15 cellular contexts compared by ENCODE assay signal in the genomic region with DNA sequence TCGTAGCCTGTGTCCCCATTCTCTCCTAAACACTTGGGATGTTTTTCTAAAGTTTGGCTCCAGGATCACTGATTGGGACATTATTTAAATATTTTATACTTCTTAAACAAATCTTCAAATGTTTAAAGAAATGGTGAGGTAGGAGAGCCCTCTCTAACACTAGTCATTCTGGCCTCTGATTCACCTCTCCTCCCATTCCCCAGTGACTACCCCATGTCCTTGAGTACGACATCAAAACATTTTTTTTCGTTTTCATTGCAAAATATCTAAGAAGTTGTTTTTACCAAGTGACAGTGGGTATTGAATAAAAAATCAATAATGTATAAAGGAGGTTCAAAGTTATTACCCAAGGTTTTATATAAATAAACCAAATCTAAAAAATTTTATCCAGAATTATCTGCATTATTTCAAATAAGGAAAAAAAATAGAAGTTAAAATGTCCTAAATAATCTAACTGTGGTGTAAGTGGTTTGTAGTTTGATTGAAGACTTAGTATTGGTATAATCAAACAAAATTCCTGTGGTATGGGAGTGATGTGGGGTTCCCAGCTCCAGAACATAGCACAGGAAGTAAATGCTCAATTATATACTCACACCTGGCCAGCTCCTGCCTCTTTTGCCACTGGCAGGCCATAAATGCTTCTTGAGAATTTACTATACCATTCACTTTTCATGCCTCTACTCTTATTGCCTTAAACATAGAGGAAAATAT.
"Had no signal": no experiment of that assay in that cellular context is flagged by ENCODE, and none has a peak within 500 bp of the region (broad histone marks: within the 10 kb centered on the region; RNA-seq: fewer than 3 reads in every experiment).

No MANE protein-coding gene starts in this region.

- DNase-seq: activated CD4-positive, alpha-beta T cell treated with anti-CD3 and anti-CD28 coated beads for 4 hours; activated CD8-positive, alpha-beta memory T cell treated with anti-CD3 and anti-CD28 coated beads, Interleukin-2, amount 50 U/mL, for 4 hours; activated CD8-positive, alpha-beta T cell treated with anti-CD3 and anti-CD28 coated beads for 36 hours; activated naive CD4-positive, alpha-beta T cell; body of pancreas; cortex of kidney; effector memory CD4-positive, alpha-beta T cell; hippocampal formation; naive thymus-derived CD8-positive, alpha-beta T cell; occipital lobe; psoas muscle; stimulated activated CD4-positive, alpha-beta T cell treated with anti-CD3 and anti-CD28 coated beads, Interleukin-2, amount 100 ng/mL, for 48 hours; testis; upper lobe of right lung had no signal

- ATAC-seq: activated CD8-positive, alpha-beta T cell treated with anti-CD3 and anti-CD28 coated beads for 36 hours; body of pancreas; naive thymus-derived CD8-positive, alpha-beta T cell; psoas muscle had no signal

- H3K36me3 ChIP-seq: upper lobe of right lung had no signal

- H3K9me3 ChIP-seq: body of pancreas, psoas muscle, testis, upper lobe of right lung had no signal

- H3K27me3 ChIP-seq: body of pancreas, testis, upper lobe of right lung had no signal

- H3K27ac ChIP-seq: body of pancreas, psoas muscle, testis, upper lobe of right lung had no signal

- H3K4me3 ChIP-seq: body of pancreas, lung, psoas muscle, testis, upper lobe of right lung had no signal

- H3K4me1 ChIP-seq: body of pancreas, psoas muscle, testis, upper lobe of right lung had no signal
